ENCODE assay signal across 8 cellular contexts in the genomic region with DNA sequence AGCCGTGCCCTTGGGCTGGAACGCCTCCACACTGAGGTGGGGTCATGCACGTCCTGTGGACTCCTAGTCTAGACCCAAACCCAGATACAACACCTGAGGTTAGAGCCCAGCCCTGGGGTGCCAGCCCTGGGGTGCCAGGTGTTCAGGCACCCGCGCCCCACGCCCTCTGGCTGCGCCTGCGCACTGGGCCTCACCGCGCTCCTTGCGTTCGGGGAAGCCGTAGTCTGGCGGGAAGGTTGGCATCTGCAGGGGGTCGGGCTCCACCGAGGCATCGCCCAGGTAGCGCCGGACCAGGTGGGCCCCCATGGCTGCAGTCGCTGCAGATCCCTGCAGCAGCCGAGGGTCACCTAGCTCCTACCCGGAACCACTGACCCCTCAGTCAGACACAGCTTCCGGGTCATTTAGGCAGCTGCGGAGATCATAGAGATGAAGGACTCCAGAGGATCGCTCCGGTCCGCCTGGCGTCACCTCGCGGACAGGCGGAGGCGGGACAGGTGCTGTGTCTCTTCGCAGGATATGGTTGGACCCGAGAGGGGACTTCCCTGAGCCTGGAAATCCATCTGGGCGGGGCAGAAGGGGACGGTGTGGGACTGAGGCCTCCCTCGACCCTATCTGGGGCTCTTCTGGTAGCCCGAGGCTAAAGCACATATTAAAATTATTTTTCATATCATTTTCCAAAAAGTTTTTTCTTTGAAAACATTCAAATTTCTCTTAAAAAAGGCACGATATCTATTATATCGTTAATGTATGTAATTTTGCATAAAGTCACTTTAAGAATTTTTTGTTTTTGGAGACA. TPM values are rescaled to one million over a fixed set of nuclear protein-coding genes. Genes with fewer than 3 reads are reported as not detected.
DNase-seq lines count a peak whose midpoint lies in the region; ATAC-seq and TF ChIP-seq lines count a peak whose summit lies in the region.

A gene (minus strand): TSS at position 372 of the 796 bp plus-strand sequence. CDS start 66 bp downstream, at position 306.

- WGBS in mammary epithelial cell (ENCODE audit: low coverage, missing lambda C conversion rate) = 0% methylated on average over 27 of the region's 40 CpGs
- WGBS in smooth muscle cell (ENCODE audit: low lambda C conversion rate) = 6% methylated on average over 39 of the region's 40 CpGs

- H3K4me3 ChIP-seq in WERI-Rb-1 (ENCODE audit: low read depth, low read length) (peak within 1 kb of the TSS; percentile 85), mammary epithelial cell (replicated peaks in 1 of 3; ENCODE audit: insufficient read depth in 1 of 3, low read depth in 2 of 3, low read length in 3 of 3) (peak within 1 kb of the TSS; percentile 67 to 100 (median 99)), smooth muscle cell (peak within 1 kb of the TSS; percentile 92)

- peak; percentile 86 for ATAC-seq in GM18873 (IDR thresholded peaks at IDR 0.05; ENCODE audit: low FRiP score, unreplicated experiment)
- ATAC-seq in HG03139 (IDR thresholded peaks at IDR 0.05; ENCODE audit: unreplicated experiment) = peak; percentile 86

- H3K4me2 ChIP-seq in mammary epithelial cell (ENCODE audit: insufficient read depth, low read depth, low read length) = peak within 1 kb of the TSS; percentile 92
- peak within 1 kb of the TSS; percentile 91 for H3K4me2 ChIP-seq in smooth muscle cell

- H3K27ac ChIP-seq in WERI-Rb-1 (peak within 1 kb of the TSS; percentile 91), mammary epithelial cell (ENCODE audit: insufficient read depth, low read depth, low read length) (peak within 1 kb of the TSS; percentile 70), smooth muscle cell (ENCODE audit: low read depth) (no peak within 1 kb of the TSS)

- H3K4me1 ChIP-seq in mammary epithelial cell (ENCODE audit: insufficient read depth, low read length) (peaks cover 14% of the 10 kb centered on the region), smooth muscle cell (ENCODE audit: low read depth) (peaks cover 7% of the 10 kb centered on the region)

- H3K36me3 ChIP-seq in WERI-Rb-1 = peaks cover 4% of the 10 kb centered on the region
- peaks cover 3% of the 10 kb centered on the region for H3K36me3 ChIP-seq in mammary epithelial cell (ENCODE audit: insufficient read depth, low read length)
- no peaks in the 10 kb centered on the region for H3K36me3 ChIP-seq in smooth muscle cell (ENCODE audit: low read depth)

- H3K79me2 ChIP-seq in mammary epithelial cell (ENCODE audit: insufficient read depth, low read length) = peaks cover 46% of the 10 kb centered on the region
- peaks cover 28% of the 10 kb centered on the region for H3K79me2 ChIP-seq in smooth muscle cell (ENCODE audit: low read depth)

- DNase-seq in AG08395 (ENCODE audit: low spot score) (peak; percentile 94), NCI-H2196 treated with DMSO at 0.1 percent for 48 hours (lab: John Stamatoyannopoulos, UW; ENCODE audit: unreplicated experiment) (peak; percentile 86), WERI-Rb-1 (peak; percentile 93), mammary epithelial cell (peak; percentile 94), iPS-NIHi11 (ENCODE audit: low spot score) (peak; percentile 91), smooth muscle cell (lab: John Stamatoyannopoulos, UW; ENCODE audit: unreplicated experiment) (peak; percentile 45)

- H4K20me1 ChIP-seq in mammary epithelial cell (ENCODE audit: insufficient read depth, low read length) (no peaks in the 10 kb centered on the region), smooth muscle cell (ENCODE audit: low read depth) (peaks cover 6% of the 10 kb centered on the region)

- no peaks in the 10 kb centered on the region for H3K27me3 ChIP-seq in WERI-Rb-1 (ENCODE audit: insufficient read depth, low read depth, severe bottlenecking)
- H3K27me3 ChIP-seq in mammary epithelial cell (ENCODE audit: insufficient read depth, low read length) = no peaks in the 10 kb centered on the region
- no peaks in the 10 kb centered on the region for H3K27me3 ChIP-seq in smooth muscle cell (ENCODE audit: low read depth)

- in situ Hi-C loops in mammary epithelial cell (cut with MboI; ENCODE audit: low sequenced_read_pairs in 2 of 2) = loop anchor here (5.0 kb wide), 1 partner anchor 115 kb away; no protein-coding TSS in a partner anchor

- H3F3A ChIP-seq in smooth muscle cell (ENCODE audit: low read depth) = no peaks in the 10 kb centered on the region

- H3K9ac ChIP-seq in mammary epithelial cell (ENCODE audit: insufficient read depth, low read length) (peak within 1 kb of the TSS; percentile 81), smooth muscle cell (ENCODE audit: low read depth) (peak within 1 kb of the TSS; percentile 63)

- dilution Hi-C loops in mammary epithelial cell (cut with HindIII; ENCODE audit: low sequenced_read_pairs) = loop anchor here (10.0 kb wide), 1 partner anchor 203 kb away; a partner anchor contains a TSS

- intact Hi-C loops in mammary epithelial cell (cut with micrococcal nuclease) = loop anchor here (1.0 to 5.0 kb wide), 2 partner anchors 8 to 300 kb away; no protein-coding TSS in a partner anchor

- peak within 1 kb of the TSS; percentile 98 for H2AFZ ChIP-seq in mammary epithelial cell (ENCODE audit: low read depth, low read length)
- peak within 1 kb of the TSS; percentile 87 for H2AFZ ChIP-seq in smooth muscle cell (ENCODE audit: low read depth)

- no peaks in the 10 kb centered on the region for H3K9me3 ChIP-seq in WERI-Rb-1 (ENCODE audit: severe bottlenecking)
- H3K9me3 ChIP-seq in mammary epithelial cell (replicated peaks; ENCODE audit: insufficient read depth, low read length) = no peaks in the 10 kb centered on the region
- H3K9me3 ChIP-seq in smooth muscle cell (replicated peaks; ENCODE audit: low read depth) = no peaks in the 10 kb centered on the region

- no TSS peak for BruUV-seq in mammary epithelial cell (replicated peaks; lab: Mats Ljungman, UMichigan)

- TF ChIP-seq CTCF in WERI-Rb-1 (IDR thresholded peaks at IDR 0.05; ENCODE audit: low read depth, low read length) (peak; percentile 93), mammary epithelial cell (conservative IDR thresholded peaks at IDR 0.05 in 1 of 2, IDR thresholded peaks at IDR 0.05 in 1 of 2; ENCODE audit: extremely low read depth in 1 of 2, insufficient read depth in 1 of 2, low read depth in 1 of 2, low read length in 2 of 2) (peak; percentile 68 to 85), smooth muscle cell (IDR thresholded peaks at IDR 0.05; ENCODE audit: borderline replicate concordance, insufficient read depth, poor library complexity, severe bottlenecking) (peak; percentile 52)

- CTCF ChIA-PET in mammary epithelial cell (lab: Charles Lee; ENCODE audit: low non-redundant PET) = interaction anchor here (0.6 to 2.6 kb wide), 4 partner anchors 115 to 179 kb away, joined by 3 to 30 read pairs (median 4); a partner anchor contains a TSS

RNA-seq across cellular contexts. Expression of the gene that starts here (rescaled TPM):
- total RNA-seq in mammary epithelial cell = 100 to 1,000 TPM; 142 to 177 TPM
- polyA plus RNA-seq in mammary epithelial cell = 246 TPM
- 15.7 TPM for polyA minus RNA-seq in mammary epithelial cell
- 238 and 316 TPM in 2 replicates for total RNA-seq in smooth muscle cell
- 346 and 361 TPM in 2 replicates for polyA plus RNA-seq in smooth muscle cell
